ENCODE assay signal across 18 cellular contexts in the genomic region with DNA sequence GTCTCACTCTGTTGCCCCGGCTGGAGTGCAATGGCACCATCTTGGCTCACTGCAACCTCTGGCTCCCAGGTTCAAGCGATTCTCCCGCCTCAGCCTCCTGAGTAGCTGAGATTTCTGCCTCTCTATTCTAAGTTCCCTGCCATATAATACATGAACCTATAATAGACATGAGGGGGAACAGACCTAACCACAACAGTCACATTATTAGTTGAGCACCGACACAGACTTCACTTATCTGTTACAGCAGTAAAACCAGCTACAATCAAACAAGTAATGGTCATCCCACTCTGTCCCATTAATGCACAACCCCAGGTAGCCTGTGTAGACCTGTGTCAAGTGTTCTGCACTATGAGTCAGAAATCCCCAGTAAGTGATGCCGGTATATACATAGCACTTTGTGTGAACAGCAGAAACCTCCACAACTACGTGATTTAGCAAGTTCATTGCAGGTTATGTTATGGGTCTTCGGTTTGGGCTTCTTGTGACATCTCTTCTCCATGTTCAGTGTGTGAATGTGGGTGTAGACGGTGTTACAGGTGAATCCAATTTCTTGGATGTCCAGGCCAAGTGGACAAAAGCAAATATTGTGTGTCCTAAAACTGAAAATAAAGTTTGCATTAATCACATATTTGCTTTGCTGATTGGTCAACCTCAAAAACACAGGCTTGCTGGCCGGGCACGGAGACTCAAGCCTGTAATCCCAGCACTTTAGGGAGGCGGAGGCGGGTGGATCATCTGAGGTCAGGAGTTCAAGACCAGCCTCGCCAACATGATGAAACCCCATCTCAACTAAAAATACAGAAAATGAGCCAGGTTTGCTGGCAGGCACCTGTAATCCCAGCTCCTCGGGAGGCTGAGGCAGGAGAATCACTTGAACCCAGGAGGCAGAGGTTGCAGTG.
"Had no signal": no experiment of that assay in that cellular context is flagged by ENCODE, and none has a peak within 500 bp of the region (broad histone marks: within the 10 kb centered on the region; RNA-seq: fewer than 3 reads in every experiment).

No MANE protein-coding gene starts in this region.

- ATAC-seq: left cardiac atrium, left ventricle myocardium superior had no signal

- DNase-seq: cortex of kidney; dorsolateral prefrontal cortex; effector CD8-positive, alpha-beta T cell; foreskin melanocyte; kidney; left cardiac atrium; left ventricle myocardium superior; mesendoderm; naive B cell; small intestine; stimulated activated CD4-positive, alpha-beta T cell treated with anti-CD3 and anti-CD28 coated beads, Interleukin-12 subunit alpha, Interleukin-12 subunit beta, amount 100 ng/mL, for 4 hours; stimulated activated naive CD4-positive, alpha-beta T cell; stomach; substantia nigra; transverse colon had no signal

- H3K27me3 ChIP-seq: dorsolateral prefrontal cortex, hepatocyte, right atrium auricular region, stomach, transverse colon had no signal

- H3K4me3 ChIP-seq: dorsolateral prefrontal cortex, hepatocyte, right atrium auricular region, stomach, thoracic aorta, transverse colon had no signal

- H3K9me3 ChIP-seq: right atrium auricular region, stomach, thoracic aorta, transverse colon had no signal

- H3K27ac ChIP-seq: hepatocyte, right atrium auricular region, stomach, thoracic aorta, transverse colon had no signal
